10 cellular contexts compared by ENCODE assay signal in the genomic region with DNA sequence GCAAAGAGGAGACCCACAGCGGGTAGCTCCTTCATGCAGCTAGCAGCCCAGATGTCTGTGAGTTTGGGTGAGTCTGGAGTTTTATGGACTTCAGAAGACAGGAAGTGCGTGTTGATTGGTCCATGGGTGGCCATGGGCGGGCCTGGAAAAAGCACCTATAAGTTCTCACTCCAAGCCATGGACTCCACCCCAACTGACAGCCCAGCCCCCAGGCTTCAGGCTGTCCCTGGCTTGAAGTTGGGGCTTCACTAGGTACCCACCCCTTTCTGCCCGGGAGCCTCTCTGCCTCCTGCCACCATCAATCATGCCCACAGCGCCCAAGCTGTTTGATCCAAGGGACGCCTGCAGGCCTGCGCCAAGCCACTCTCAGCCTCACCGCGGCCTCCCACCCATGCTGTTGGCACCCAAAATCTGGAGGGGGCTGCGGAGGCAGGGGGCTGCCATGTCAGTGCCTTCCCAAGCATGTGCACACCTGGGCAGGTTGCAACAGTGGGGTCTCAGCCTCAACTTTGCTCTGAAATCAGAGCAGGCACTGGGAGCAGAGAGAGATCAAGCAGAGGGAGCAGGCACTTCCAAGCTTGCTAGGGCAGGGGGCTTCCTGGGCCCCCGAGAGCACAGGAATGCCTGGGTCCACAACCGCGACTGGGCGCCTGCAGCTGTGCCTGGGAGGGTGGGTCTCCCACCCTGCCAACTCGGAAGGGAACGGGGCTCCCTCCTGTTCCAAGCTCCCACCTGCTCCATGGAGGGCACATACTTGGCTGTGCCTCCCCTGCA.
DNase-seq lines count a peak whose midpoint lies in the region; ATAC-seq and TF ChIP-seq lines count a peak whose summit lies in the region.
"Had no signal": no experiment of that assay in that cellular context is flagged by ENCODE, and none has a peak within 500 bp of the region (broad histone marks: within the 10 kb centered on the region; RNA-seq: fewer than 3 reads in every experiment).

No MANE protein-coding gene starts in this region.

- H3K4me1 Mint-ChIP-seq in progenitor cell of endocrine pancreas (ENCODE audit: low read depth), result no peaks in the 10 kb centered on the region

- TF ChIP-seq CTCF in progenitor cell of endocrine pancreas (IDR thresholded peaks at IDR 0.05; ENCODE audit: unreplicated experiment), result no peak

- no peak for ATAC-seq in stimulated activated naive CD8-positive, alpha-beta T cell treated with anti-CD3 and anti-CD28 coated beads, Interleukin-15, Interleukin-2, amounts not matched to agents 100 U/mL and 50 U/mL, for 24 hours

- peak overlapping the region; percentile 61; the same call in 1 of the 2 replicates for H3K9ac ChIP-seq in ES-I3 (ENCODE audit: low read depth, low read length)

- H3K36me3 Mint-ChIP-seq in progenitor cell of endocrine pancreas (ENCODE audit: insufficient read depth), result no peaks in the 10 kb centered on the region
- H3K36me3 Mint-ChIP-seq: brain had no signal

- DNase-seq in SHP77 (lab: John Stamatoyannopoulos, UW) (peak; percentile 41 to 51), glomerular visceral epithelial cell (ENCODE audit: extremely low spot score) (peak; percentile 50), progenitor cell of endocrine pancreas (ENCODE audit: low spot score, unreplicated experiment) (no peak), NK-92 (lab: John Stamatoyannopoulos, UW; ENCODE audit: unreplicated experiment) (no peak)
- DNase-seq in stimulated activated naive CD8-positive, alpha-beta T cell treated with anti-CD3 and anti-CD28 coated beads, Interleukin-15, Interleukin-2, amounts not matched to agents 100 U/mL and 50 U/mL, for 24 hours, result no peak
- no peak for DNase-seq in activated CD4-positive, alpha-beta T cell treated with anti-CD3 and anti-CD28 coated beads, Interleukin-2, amount 50 U/mL, for 1 hour
- DNase-seq in stimulated activated CD8-positive, alpha-beta memory T cell treated with anti-CD3 and anti-CD28 coated beads, Interleukin-4, amount 100 ng/mL, for 48 hours, result no peak

- no peaks in the 10 kb centered on the region for H3K27me3 Mint-ChIP-seq in progenitor cell of endocrine pancreas

- no peaks in the 10 kb centered on the region for H3K9me3 ChIP-seq in ES-I3 (ENCODE audit: control insufficient read depth, insufficient read depth, low read length)
- H3K9me3 ChIP-seq: thyroid gland had no signal

- no peak overlapping the region for H3K27ac Mint-ChIP-seq in progenitor cell of endocrine pancreas
- H3K27ac Mint-ChIP-seq: brain had no signal

- peaks cover 7% of the 10 kb centered on the region for H3K9me3 Mint-ChIP-seq in progenitor cell of endocrine pancreas (ENCODE audit: low read depth)

- H3K4me1 ChIP-seq in ES-I3 (ENCODE audit: insufficient read depth, low read length), result no peaks in the 10 kb centered on the region
- H3K4me1 ChIP-seq: thyroid gland had no signal

- H3K4me3 Mint-ChIP-seq in progenitor cell of endocrine pancreas (ENCODE audit: low read depth), result peak overlapping the region; percentile 21
- H3K4me3 Mint-ChIP-seq: brain had no signal

- H3K36me3 ChIP-seq in ES-I3 (ENCODE audit: insufficient read depth, low read length), result no peaks in the 10 kb centered on the region
- H3K36me3 ChIP-seq: thyroid gland had no signal

Comparison
In these comparisons a context has a peak if more than half of its experiments do, and no peak if none do; other contexts are left out.
1. DNase-seq: peak in SHP77 (2 of 2) and glomerular visceral epithelial cell (single experiment); none in progenitor cell of endocrine pancreas (single experiment), stimulated activated naive CD8-positive, alpha-beta T cell treated with anti-CD3 and anti-CD28 coated beads, Interleukin-15, Interleukin-2, amounts not matched to agents 100 U/mL and 50 U/mL, for 24 hours (single experiment), activated CD4-positive, alpha-beta T cell treated with anti-CD3 and anti-CD28 coated beads, Interleukin-2, amount 50 U/mL, for 1 hour (single experiment), stimulated activated CD8-positive, alpha-beta memory T cell treated with anti-CD3 and anti-CD28 coated beads, Interleukin-4, amount 100 ng/mL, for 48 hours (single experiment) and NK-92 (single experiment).